Comparison of ENCODE assay signal across 1 cellular context in the genomic region with DNA sequence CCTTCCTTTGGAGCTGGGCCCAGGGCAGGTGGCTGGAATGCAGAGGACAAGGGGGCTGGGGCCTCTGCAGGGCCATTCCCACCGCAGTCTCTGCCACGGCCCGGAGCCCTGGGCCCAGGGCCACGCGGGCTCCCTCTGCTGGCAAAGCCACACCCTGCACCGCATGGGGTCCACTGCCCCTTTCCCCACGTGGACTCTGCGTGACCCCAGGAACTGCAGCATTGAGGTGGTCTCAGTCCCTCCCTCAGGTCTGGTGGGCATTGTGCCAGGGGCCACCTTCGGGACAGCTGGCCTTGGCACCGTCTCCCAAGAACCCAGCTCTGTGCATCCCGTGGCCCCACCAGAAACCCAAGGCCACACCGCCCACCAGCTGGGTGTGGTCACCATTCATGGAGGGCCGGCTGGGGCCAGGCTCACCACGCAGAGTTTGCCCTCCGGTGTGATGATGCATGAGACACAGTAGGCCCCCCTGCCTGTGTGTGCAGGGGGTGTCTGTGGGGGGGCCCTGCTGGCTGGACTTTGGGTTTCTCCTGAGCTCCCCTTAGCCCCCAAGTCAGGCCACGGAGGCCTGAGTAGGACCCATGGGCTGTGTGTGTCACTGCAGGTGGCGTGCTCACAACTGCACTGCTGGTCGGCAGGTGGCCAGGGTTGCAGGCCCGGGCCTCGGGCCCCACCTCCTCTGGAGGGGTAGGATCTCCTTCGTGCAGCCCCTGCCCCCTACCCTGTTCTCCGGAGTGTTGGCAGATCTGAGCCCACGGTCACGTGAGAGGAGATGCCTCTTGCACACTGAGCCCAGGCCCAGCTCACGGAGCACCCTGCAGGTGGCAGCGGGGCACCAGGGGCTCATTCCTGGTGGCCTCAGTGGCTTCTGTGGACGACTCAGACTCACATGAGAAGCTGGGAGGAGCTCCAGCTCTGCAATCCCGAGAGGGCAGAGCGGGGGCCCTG.
A peak's percentile ranks its signal among the peaks of the same experiment; 100 is the strongest.
TF ChIP-seq lines count a peak whose summit lies in the region.

No MANE protein-coding gene starts in this region.

TF ChIP-seq in HepG2, 621 proteins besides CTCF, POLR2A, EP300 and RAD21 (continued from another document and continues in another):
- TF ChIP-seq, protein P1, sequence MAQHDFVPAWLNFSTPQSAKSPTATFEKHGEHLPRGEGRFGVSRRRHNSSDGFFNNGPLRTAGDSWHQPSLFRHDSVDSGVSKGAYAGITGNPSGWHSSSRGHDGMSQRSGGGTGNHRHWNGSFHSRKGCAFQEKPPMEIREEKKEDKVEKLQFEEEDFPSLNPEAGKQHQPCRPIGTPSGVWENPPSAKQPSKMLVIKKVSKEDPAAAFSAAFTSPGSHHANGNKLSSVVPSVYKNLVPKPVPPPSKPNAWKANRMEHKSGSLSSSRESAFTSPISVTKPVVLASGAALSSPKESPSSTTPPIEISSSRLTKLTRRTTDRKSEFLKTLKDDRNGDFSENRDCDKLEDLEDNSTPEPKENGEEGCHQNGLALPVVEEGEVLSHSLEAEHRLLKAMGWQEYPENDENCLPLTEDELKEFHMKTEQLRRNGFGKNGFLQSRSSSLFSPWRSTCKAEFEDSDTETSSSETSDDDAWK (CRISPR knock-in tag; IDR thresholded peaks at IDR 0.05), result no peak
- TF ChIP-seq GATAD2A (CRISPR knock-in tag; IDR thresholded peaks at IDR 0.05) (peak; percentile 81), ZNF556 (CRISPR knock-in tag; IDR thresholded peaks at IDR 0.05; ENCODE audit: borderline replicate concordance) (peak; percentile 46; the same call in 1 of the 2 replicates), ZBTB39 (CRISPR knock-in tag; IDR thresholded peaks at IDR 0.05) (no peak), ZSCAN22 (CRISPR knock-in tag; IDR thresholded peaks at IDR 0.05) (0 out of 2 replicates have a peak, but pooled peaks have one; percentile 57), BORCS8-MEF2B (CRISPR knock-in tag; IDR thresholded peaks at IDR 0.05) (peak; percentile 78), HMGA1 (CRISPR knock-in tag; conservative IDR thresholded peaks at IDR 0.05) (no peak), ZNF484 (CRISPR knock-in tag; IDR thresholded peaks at IDR 0.05; ENCODE audit: borderline replicate concordance, low read depth) (no peak), YEATS4 (CRISPR knock-in tag; IDR thresholded peaks at IDR 0.05; ENCODE audit: borderline replicate concordance) (peak; percentile 66; the same call in 1 of the 2 replicates), GPN1 (CRISPR knock-in tag; IDR thresholded peaks at IDR 0.05; ENCODE audit: borderline replicate concordance) (no peak), TSC22D2 (CRISPR knock-in tag; IDR thresholded peaks at IDR 0.05; ENCODE audit: borderline replicate concordance) (no peak), SATB2 (CRISPR knock-in tag; IDR thresholded peaks at IDR 0.05) (no peak), ZNF607 (CRISPR knock-in tag; IDR thresholded peaks at IDR 0.05; ENCODE audit: borderline replicate concordance) (no peak), KDM3A (CRISPR knock-in tag; IDR thresholded peaks at IDR 0.05; ENCODE audit: low read depth) (peak; percentile 61; the same call in 1 of the 2 replicates), ZNF224 (CRISPR knock-in tag; IDR thresholded peaks at IDR 0.05) (no peak), ZNF703 (CRISPR knock-in tag; IDR thresholded peaks at IDR 0.05; ENCODE audit: borderline replicate concordance) (no peak), ELF1 (CRISPR knock-in tag; IDR thresholded peaks at IDR 0.05) (peak; percentile 35; the same call in 1 of the 2 replicates), SYNCRIP (IDR thresholded peaks at IDR 0.05; ENCODE audit: insufficient read depth, low read depth, low read length) (no peak), ZNF576 (CRISPR knock-in tag; IDR thresholded peaks at IDR 0.05) (no peak), ZNF781 (CRISPR knock-in tag; IDR thresholded peaks at IDR 0.05; ENCODE audit: borderline replicate concordance, not compliant biosample characterization) (no peak), MZF1 (CRISPR knock-in tag; IDR thresholded peaks at IDR 0.05; ENCODE audit: borderline replicate concordance) (no peak), ETV5 (CRISPR knock-in tag; IDR thresholded peaks at IDR 0.05; ENCODE audit: borderline replicate concordance) (peak; percentile 10; the same call in 1 of the 2 replicates), ZFP36L1 (CRISPR knock-in tag; IDR thresholded peaks at IDR 0.05) (no peak), ZNF33A (CRISPR knock-in tag; IDR thresholded peaks at IDR 0.05; ENCODE audit: borderline replicate concordance) (no peak), ZNF552 (CRISPR knock-in tag; IDR thresholded peaks at IDR 0.05; ENCODE audit: borderline replicate concordance) (no peak; the same call in 1 of the 2 replicates), GTF2F1 (IDR thresholded peaks at IDR 0.05; ENCODE audit: low read length) (no peak), ZXDC (CRISPR knock-in tag; IDR thresholded peaks at IDR 0.05) (peak; percentile 44; the same call in 1 of the 2 replicates), ZNF619 (CRISPR knock-in tag; IDR thresholded peaks at IDR 0.05) (peak; percentile 66; the same call in 1 of the 2 replicates), MXI1 (IDR thresholded peaks at IDR 0.05; ENCODE audit: borderline replicate concordance, low read depth, low read length) (peak; percentile 72; the same call in 1 of the 3 replicates), ZBTB38 (CRISPR knock-in tag; IDR thresholded peaks at IDR 0.05) (0 out of 2 replicates have a peak, but pooled peaks have one; percentile 35), EHMT2 (IDR thresholded peaks at IDR 0.05; ENCODE audit: borderline replicate concordance, low read depth, low read length) (no peak), ZMYM3 (CRISPR knock-in tag; IDR thresholded peaks at IDR 0.05) (no peak), ZNF550 (CRISPR knock-in tag; IDR thresholded peaks at IDR 0.05; ENCODE audit: borderline replicate concordance) (no peak), KAT2B (IDR thresholded peaks at IDR 0.05; ENCODE audit: borderline replicate concordance, low read depth, low read length) (no peak), ZNF549 (CRISPR knock-in tag; IDR thresholded peaks at IDR 0.05) (no peak), RXRB (CRISPR knock-in tag; IDR thresholded peaks at IDR 0.05; ENCODE audit: borderline replicate concordance) (peak; percentile 44), RFX5 (IDR thresholded peaks at IDR 0.05; ENCODE audit: low read depth, low read length) (no peak), ONECUT2 (CRISPR knock-in tag; IDR thresholded peaks at IDR 0.05) (no peak), HNF4G (IDR thresholded peaks at IDR 0.05; ENCODE audit: borderline replicate concordance, low read depth, low read length) (no peak), HNF4G (CRISPR knock-in tag; IDR thresholded peaks at IDR 0.05; ENCODE audit: borderline replicate concordance, low read depth) (no peak)
- TF ChIP-seq, protein P2, sequence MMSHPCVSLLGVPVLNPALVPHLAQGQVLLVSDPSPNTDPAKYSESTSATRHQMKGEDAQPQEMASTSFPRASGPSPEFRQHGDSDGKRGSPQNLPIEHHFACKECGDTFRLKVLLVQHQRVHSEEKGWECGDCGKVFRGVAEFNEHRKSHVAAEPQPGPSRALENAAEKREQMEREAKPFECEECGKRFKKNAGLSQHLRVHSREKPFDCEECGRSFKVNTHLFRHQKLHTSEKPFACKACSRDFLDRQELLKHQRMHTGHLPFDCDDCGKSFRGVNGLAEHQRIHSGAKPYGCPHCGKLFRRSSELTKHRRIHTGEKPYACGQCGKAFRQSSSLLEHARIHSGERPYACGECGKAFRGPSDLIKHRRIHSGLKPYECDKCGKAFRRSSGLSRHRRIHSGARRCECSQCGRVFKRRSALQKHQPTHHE (CRISPR knock-in tag; IDR thresholded peaks at IDR 0.05; ENCODE audit: borderline replicate concordance), result peak; percentile 67; the same call in 1 of the 2 replicates
- TF ChIP-seq, protein P3, sequence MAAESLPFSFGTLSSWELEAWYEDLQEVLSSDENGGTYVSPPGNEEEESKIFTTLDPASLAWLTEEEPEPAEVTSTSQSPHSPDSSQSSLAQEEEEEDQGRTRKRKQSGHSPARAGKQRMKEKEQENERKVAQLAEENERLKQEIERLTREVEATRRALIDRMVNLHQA (CRISPR knock-in tag; IDR thresholded peaks at IDR 0.05), result no peak
- TF ChIP-seq, protein P4, sequence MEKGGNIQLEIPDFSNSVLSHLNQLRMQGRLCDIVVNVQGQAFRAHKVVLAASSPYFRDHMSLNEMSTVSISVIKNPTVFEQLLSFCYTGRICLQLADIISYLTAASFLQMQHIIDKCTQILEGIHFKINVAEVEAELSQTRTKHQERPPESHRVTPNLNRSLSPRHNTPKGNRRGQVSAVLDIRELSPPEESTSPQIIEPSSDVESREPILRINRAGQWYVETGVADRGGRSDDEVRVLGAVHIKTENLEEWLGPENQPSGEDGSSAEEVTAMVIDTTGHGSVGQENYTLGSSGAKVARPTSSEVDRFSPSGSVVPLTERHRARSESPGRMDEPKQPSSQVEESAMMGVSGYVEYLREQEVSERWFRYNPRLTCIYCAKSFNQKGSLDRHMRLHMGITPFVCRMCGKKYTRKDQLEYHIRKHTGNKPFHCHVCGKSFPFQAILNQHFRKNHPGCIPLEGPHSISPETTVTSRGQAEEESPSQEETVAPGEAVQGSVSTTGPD (CRISPR knock-in tag; IDR thresholded peaks at IDR 0.05), result no peak
- TF ChIP-seq, protein P5, sequence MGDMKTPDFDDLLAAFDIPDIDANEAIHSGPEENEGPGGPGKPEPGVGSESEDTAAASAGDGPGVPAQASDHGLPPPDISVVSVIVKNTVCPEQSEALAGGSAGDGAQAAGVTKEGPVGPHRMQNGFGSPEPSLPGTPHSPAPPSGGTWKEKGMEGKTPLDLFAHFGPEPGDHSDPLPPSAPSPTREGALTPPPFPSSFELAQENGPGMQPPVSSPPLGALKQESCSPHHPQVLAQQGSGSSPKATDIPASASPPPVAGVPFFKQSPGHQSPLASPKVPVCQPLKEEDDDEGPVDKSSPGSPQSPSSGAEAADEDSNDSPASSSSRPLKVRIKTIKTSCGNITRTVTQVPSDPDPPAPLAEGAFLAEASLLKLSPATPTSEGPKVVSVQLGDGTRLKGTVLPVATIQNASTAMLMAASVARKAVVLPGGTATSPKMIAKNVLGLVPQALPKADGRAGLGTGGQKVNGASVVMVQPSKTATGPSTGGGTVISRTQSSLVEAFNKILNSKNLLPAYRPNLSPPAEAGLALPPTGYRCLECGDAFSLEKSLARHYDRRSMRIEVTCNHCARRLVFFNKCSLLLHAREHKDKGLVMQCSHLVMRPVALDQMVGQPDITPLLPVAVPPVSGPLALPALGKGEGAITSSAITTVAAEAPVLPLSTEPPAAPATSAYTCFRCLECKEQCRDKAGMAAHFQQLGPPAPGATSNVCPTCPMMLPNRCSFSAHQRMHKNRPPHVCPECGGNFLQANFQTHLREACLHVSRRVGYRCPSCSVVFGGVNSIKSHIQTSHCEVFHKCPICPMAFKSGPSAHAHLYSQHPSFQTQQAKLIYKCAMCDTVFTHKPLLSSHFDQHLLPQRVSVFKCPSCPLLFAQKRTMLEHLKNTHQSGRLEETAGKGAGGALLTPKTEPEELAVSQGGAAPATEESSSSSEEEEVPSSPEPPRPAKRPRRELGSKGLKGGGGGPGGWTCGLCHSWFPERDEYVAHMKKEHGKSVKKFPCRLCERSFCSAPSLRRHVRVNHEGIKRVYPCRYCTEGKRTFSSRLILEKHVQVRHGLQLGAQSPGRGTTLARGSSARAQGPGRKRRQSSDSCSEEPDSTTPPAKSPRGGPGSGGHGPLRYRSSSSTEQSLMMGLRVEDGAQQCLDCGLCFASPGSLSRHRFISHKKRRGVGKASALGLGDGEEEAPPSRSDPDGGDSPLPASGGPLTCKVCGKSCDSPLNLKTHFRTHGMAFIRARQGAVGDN (CRISPR knock-in tag; IDR thresholded peaks at IDR 0.05), result peak; percentile 77
- TF ChIP-seq, protein P6, sequence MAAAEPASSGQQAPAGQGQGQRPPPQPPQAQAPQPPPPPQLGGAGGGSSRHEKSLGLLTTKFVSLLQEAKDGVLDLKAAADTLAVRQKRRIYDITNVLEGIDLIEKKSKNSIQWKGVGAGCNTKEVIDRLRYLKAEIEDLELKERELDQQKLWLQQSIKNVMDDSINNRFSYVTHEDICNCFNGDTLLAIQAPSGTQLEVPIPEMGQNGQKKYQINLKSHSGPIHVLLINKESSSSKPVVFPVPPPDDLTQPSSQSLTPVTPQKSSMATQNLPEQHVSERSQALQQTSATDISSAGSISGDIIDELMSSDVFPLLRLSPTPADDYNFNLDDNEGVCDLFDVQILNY (CRISPR knock-in tag; conservative IDR thresholded peaks at IDR 0.05), result no peak
